ENCODE assay signal across 9 cellular contexts in the genomic region with DNA sequence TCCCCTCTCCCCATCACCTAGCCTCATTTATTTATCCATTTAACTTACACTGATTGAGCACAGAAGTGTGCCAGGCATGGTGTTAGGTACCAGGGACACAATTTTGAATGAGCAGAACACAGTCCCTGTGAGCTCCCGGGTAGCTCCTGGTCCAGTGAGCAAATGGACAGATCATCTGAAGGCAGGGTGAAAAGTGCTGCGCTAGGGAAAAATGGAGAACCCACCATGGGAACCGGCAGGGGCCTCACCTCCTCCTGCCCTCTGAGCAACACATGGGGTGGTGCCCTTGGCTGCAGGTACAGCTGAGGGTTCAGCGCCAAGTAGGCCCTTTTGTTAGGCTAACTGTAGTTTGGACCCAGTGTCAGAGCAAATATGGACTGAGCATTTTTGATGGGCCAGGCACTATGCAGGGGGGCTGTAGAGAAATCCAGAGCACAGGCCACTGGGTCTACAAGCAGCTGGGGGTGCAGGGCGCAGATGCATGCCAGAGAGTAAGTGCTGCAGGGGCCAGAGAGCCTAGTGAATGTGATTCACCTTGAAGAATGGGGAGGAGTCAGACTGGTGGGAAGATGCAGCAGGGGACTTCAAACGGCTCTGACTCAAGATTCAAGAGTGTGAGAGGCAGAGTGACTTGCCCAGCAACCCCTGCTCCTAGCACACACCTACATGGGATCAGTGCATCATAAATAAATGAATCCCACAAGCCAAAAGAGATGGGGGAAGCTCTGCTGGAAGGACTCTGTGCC. TPM values are rescaled to one million over a fixed set of nuclear protein-coding genes. Genes with fewer than 3 reads are reported as not detected.
DNase-seq lines count a peak whose midpoint lies in the region; ATAC-seq and TF ChIP-seq lines count a peak whose summit lies in the region.
"Had no signal": no experiment of that assay in that cellular context is flagged by ENCODE, and none has a peak within 500 bp of the region (broad histone marks: within the 10 kb centered on the region; RNA-seq: fewer than 3 reads in every experiment).

No MANE protein-coding gene starts in this region.

- H3K23ac ChIP-seq in neuronal stem cell (ENCODE audit: low read depth, low read length, poor library complexity): no peak overlapping the region

- no peak overlapping the region for H3K9ac ChIP-seq in DND-41 (ENCODE audit: low read depth, low read length)
- no peak overlapping the region for H3K9ac ChIP-seq in neuronal stem cell (ENCODE audit: low read depth, low read length, poor library complexity)

- H3K79me2 ChIP-seq in DND-41 (ENCODE audit: insufficient read depth, low read length): no peaks in the 10 kb centered on the region

- TF ChIP-seq POLR2A in sigmoid colon (IDR thresholded peaks at IDR 0.05): no peak

- H3K4me3 ChIP-seq in DND-41 (ENCODE audit: low read depth in 1 of 2, low read length in 2 of 2) (no peak overlapping the region), epithelial cell of esophagus (ENCODE audit: low read length) (no peak overlapping the region), sigmoid colon (no peak overlapping the region), neuronal stem cell (ENCODE audit: low read length in 2 of 2) (no peak overlapping the region)

- H3K4me1 ChIP-seq in DND-41 (ENCODE audit: insufficient read depth, low read length) (no peaks in the 10 kb centered on the region), sigmoid colon (peaks cover 0 to 10% (median 0%) of the 10 kb centered on the region in 4 donors), neuronal stem cell (ENCODE audit: control insufficient read depth in 2 of 2, insufficient read depth in 1 of 2, low read depth in 1 of 2, low read length in 2 of 2) (peaks cover 0 to 4% of the 10 kb centered on the region in 2 donors)

- H2BK5ac ChIP-seq in neuronal stem cell (ENCODE audit: low read length): no peak overlapping the region

- no peak overlapping the region for H2BK120ac ChIP-seq in neuronal stem cell (ENCODE audit: low read depth, low read length)

- no peak overlapping the region for H3K18ac ChIP-seq in neuronal stem cell (ENCODE audit: low read length)

- H3K9me3 ChIP-seq in DND-41 (ENCODE audit: insufficient read depth, low read length, severe bottlenecking) (no peaks in the 10 kb centered on the region), sigmoid colon (no peaks in the 10 kb centered on the region), neuronal stem cell (replicated peaks in 1 of 2; ENCODE audit: control insufficient read depth in 2 of 2, insufficient read depth in 1 of 2, low read depth in 1 of 2, low read length in 2 of 2) (no peaks in the 10 kb centered on the region)

- H2AFZ ChIP-seq in DND-41 (ENCODE audit: low read depth, low read length) (no peak overlapping the region), neuronal stem cell (ENCODE audit: low read length) (no peak overlapping the region)

- H4K20me1 ChIP-seq in DND-41 (ENCODE audit: insufficient read depth, low read length): no peaks in the 10 kb centered on the region

- H3K27me3 ChIP-seq in DND-41 (ENCODE audit: insufficient read depth, low read length, poor library complexity) (peaks cover 17% of the 10 kb centered on the region), sigmoid colon (no peaks in the 10 kb centered on the region), neuronal stem cell (ENCODE audit: control insufficient read depth in 3 of 3, insufficient read depth in 3 of 3, low read depth in 1 of 3, low read length in 3 of 3) (peaks cover 0 to 29% (median 0%) of the 10 kb centered on the region in 3 experiments)

- DNase-seq in DND-41 (no peak), NCI-H226 (peak; percentile 79), epithelial cell of esophagus (ENCODE audit: low read depth) (peak; percentile 97), sigmoid colon (peak; percentile 38), neuronal stem cell (ENCODE audit: low spot score) (no peak)
- DNase-seq in activated CD8-positive, alpha-beta memory T cell treated with anti-CD3 and anti-CD28 coated beads for 24 hours: no peak
- DNase-seq: T-helper 2 cell had no signal

- no peak overlapping the region for H2BK15ac ChIP-seq in neuronal stem cell (ENCODE audit: low read length)

- no peaks in the 10 kb centered on the region for H3K36me3 ChIP-seq in DND-41 (ENCODE audit: insufficient read depth, low read length)
- H3K36me3 ChIP-seq in sigmoid colon: no peaks in the 10 kb centered on the region
- H3K36me3 ChIP-seq in neuronal stem cell (replicated peaks in 1 of 2; ENCODE audit: control insufficient read depth in 2 of 2, insufficient read depth in 2 of 2, low read length in 2 of 2): no peaks in the 10 kb centered on the region

- no peak overlapping the region for H3K4ac ChIP-seq in neuronal stem cell (ENCODE audit: low read length)

- WGBS in sigmoid colon, 2 donors: 85 to 87% methylated on average over 6 of the region's 6 CpGs
- WGBS in neuronal stem cell (ENCODE audit: extremely low coverage in 2 of 2, insufficient read length in 2 of 2, insufficient replicate concordance in 1 of 2), 2 donors: no CpG with 5 or more reads among the region's 6 CpGs

- no peak for TF ChIP-seq CTCF in DND-41 (IDR thresholded peaks at IDR 0.05; ENCODE audit: borderline replicate concordance, extremely low read depth, low read length, poor library complexity, severe bottlenecking)
- TF ChIP-seq CTCF in epithelial cell of esophagus (IDR thresholded peaks at IDR 0.05; ENCODE audit: insufficient read depth, low read depth, low read length, missing control alignments): no peak
- TF ChIP-seq CTCF in sigmoid colon (IDR thresholded peaks at IDR 0.05): no peak

- no peak for TF ChIP-seq EP300 in sigmoid colon (IDR thresholded peaks at IDR 0.05)

- intact Hi-C loops in sigmoid colon (cut with DNase I): no loop called here

- ATAC-seq in DND-41 (ENCODE audit: insufficient read depth, low read depth) (peak; percentile 39; the same call in 2 of the 3 replicates), GM19351 (IDR thresholded peaks at IDR 0.05; ENCODE audit: unreplicated experiment) (no peak), HG03045 (IDR thresholded peaks at IDR 0.05; ENCODE audit: unreplicated experiment) (no peak)

- no peak overlapping the region for H3K27ac ChIP-seq in DND-41 (ENCODE audit: low read length)
- no peak overlapping the region for H3K27ac ChIP-seq in sigmoid colon
- H3K27ac ChIP-seq in neuronal stem cell (replicated peaks; ENCODE audit: low read length): no peak overlapping the region

- no peaks in the 10 kb centered on the region for H3K79me1 ChIP-seq in neuronal stem cell (ENCODE audit: low read depth, low read length)

- H3K4me2 ChIP-seq in DND-41 (ENCODE audit: insufficient read depth, low read length) (no peak overlapping the region), neuronal stem cell (ENCODE audit: insufficient read depth, low read length, poor library complexity, severe bottlenecking) (no peak overlapping the region)

- no peak overlapping the region for H4K91ac ChIP-seq in neuronal stem cell (ENCODE audit: low read depth, low read length, poor library complexity)

- H2AK5ac ChIP-seq in neuronal stem cell (ENCODE audit: low read depth, low read length): no peak overlapping the region

- no peak overlapping the region for H3K14ac ChIP-seq in neuronal stem cell (ENCODE audit: low read length)

- no peak overlapping the region for H4K8ac ChIP-seq in neuronal stem cell (ENCODE audit: low read depth, low read length)

- no peak overlapping the region for H2BK12ac ChIP-seq in neuronal stem cell (ENCODE audit: low read length)

RNA-seq across cellular contexts. Expression of a gene that starts 28.2 kb away (rescaled TPM):
- total RNA-seq in sigmoid colon: 10 to 100 TPM; 12.1 to 71.2 (median 15.3) TPM
- polyA plus RNA-seq in sigmoid colon: 1 to 10 TPM in 2 of 3 donors, under 1 TPM in 1; 0.46 to 7.1 (median 1.2) TPM
- polyA plus RNA-seq in neuronal stem cell (2013, experiment 1 of 2): 1.4 TPM
- polyA plus RNA-seq in neuronal stem cell (2013, experiment 2 of 2): 1.3 TPM

Comparison
In these comparisons a context has a peak if more than half of its experiments do, and no peak if none do; other contexts are left out.
1. DNase-seq: peak in NCI-H226 (single experiment), epithelial cell of esophagus (single experiment) and sigmoid colon (single experiment); none in DND-41 (single experiment), activated CD8-positive, alpha-beta memory T cell treated with anti-CD3 and anti-CD28 coated beads for 24 hours (single experiment) and neuronal stem cell (single experiment).